In genomic region chr19:12974301-12975220, GRCh38 we compare ENCODE assay signal across 19 cellular contexts. TPM values are rescaled to one million over a fixed set of nuclear protein-coding genes. Genes with fewer than 3 reads are reported as not detected.
DNase-seq lines count a peak whose midpoint lies in the region; ATAC-seq and TF ChIP-seq lines count a peak whose summit lies in the region.
"Had no signal": no experiment of that assay in that cellular context is flagged by ENCODE, and none has a peak within 500 bp of the region (broad histone marks: within the 10 kb centered on the region; RNA-seq: fewer than 3 reads in every experiment).

No MANE protein-coding gene starts in this region.

- H3K27me3 ChIP-seq in right cardiac atrium (ENCODE audit: control insufficient read depth, insufficient read depth) (no peaks in the 10 kb centered on the region), osteoblast (ENCODE audit: insufficient read depth, low read length) (no peaks in the 10 kb centered on the region), transverse colon (no peaks in the 10 kb centered on the region)
- H3K27me3 ChIP-seq: heart right ventricle had no signal

- peak in 2 of 3 donors; percentile 34 to 57 for DNase-seq in right cardiac atrium
- no peak for DNase-seq in left ventricle myocardium superior
- DNase-seq in NCI-H1694 treated with DMSO at 0.1 percent for 48 hours (lab: John Stamatoyannopoulos, UW), result peak; percentile 72
- peak; percentile 85 for DNase-seq in cerebellar cortex (ENCODE audit: low spot score)
- DNase-seq in osteoblast (ENCODE audit: insufficient read length, low spot score, missing footprints), result peak; percentile 85
- DNase-seq in stimulated activated CD4-positive, alpha-beta T cell treated with anti-CD3 and anti-CD28 coated beads, Interleukin-4, amount 100 ng/mL, for 4 hours, result no peak
- no peak for DNase-seq in transverse colon
- no peak for DNase-seq in pons (ENCODE audit: low spot score)
- DNase-seq: activated CD4-positive, alpha-beta T cell treated with anti-CD3 and anti-CD28 coated beads, Interleukin-2, amount 10 ng/mL, durations not matched to agents 24 days and 14 days; activated naive CD4-positive, alpha-beta T cell treated with anti-CD3 and anti-CD28 coated beads, Interleukin-2, amount 10 ng/mL, durations not matched to agents 7 days and 5 days; activated T-cell treated with anti-CD3 and anti-CD28 coated beads for 4 hours; esophagus squamous epithelium; heart right ventricle; kidney glomerular epithelial cell; midbrain; NCI-H1105 treated with DMSO at 0.1 percent for 48 hours had no signal

- H3K4me1 ChIP-seq in right cardiac atrium (ENCODE audit: control insufficient read depth, insufficient read depth, low read length), result no peaks in the 10 kb centered on the region
- peaks cover 4% of the 10 kb centered on the region for H3K4me1 ChIP-seq in osteoblast (ENCODE audit: insufficient read depth, low read length)
- peaks cover 0 to 3% (median 0%) of the 10 kb centered on the region in 4 donors for H3K4me1 ChIP-seq in transverse colon

- TF ChIP-seq EP300 in transverse colon (IDR thresholded peaks at IDR 0.05; ENCODE audit: low read depth), result no peak

- 69% methylated on average over 19 of the region's 19 CpGs for WGBS in right cardiac atrium
- 52 to 66% methylated on average over 2 to 18 of the region's 19 CpGs for WGBS in transverse colon (ENCODE audit: low coverage in 1 of 2), 2 donors

- no peak for ATAC-seq in right cardiac atrium
- ATAC-seq in left ventricle myocardium superior, result no peak

- no peak overlapping the region for H2AFZ ChIP-seq in osteoblast (ENCODE audit: low read length)

- TF ChIP-seq POLR2A in transverse colon (IDR thresholded peaks at IDR 0.05), result no peak

- intact Hi-C loops in right cardiac atrium (cut with DNase I), result loop anchor here in 3 of 4 donors (5.0 to 10.0 kb wide), 5 partner anchors 288 to 618 kb away; no protein-coding TSS in a partner anchor
- intact Hi-C loops in left ventricle myocardium superior (cut with micrococcal nuclease), result loop anchor here (5.0 kb wide), 1 partner anchor 288 kb away; no protein-coding TSS in a partner anchor
- intact Hi-C loops in transverse colon (cut with DNase I; ENCODE audit: low total_unique reads), result loop anchor here (5.0 kb wide), 1 partner anchor 288 kb away; no protein-coding TSS in a partner anchor

- no peaks in the 10 kb centered on the region for H3K79me2 ChIP-seq in osteoblast (ENCODE audit: insufficient read depth, low read length)

- H3K27ac ChIP-seq in right cardiac atrium (ENCODE audit: low read length), result no peak overlapping the region
- H3K27ac ChIP-seq in osteoblast (ENCODE audit: low read depth, low read length), result no peak overlapping the region
- H3K27ac ChIP-seq in transverse colon, result no peak overlapping the region
- H3K27ac ChIP-seq: coronary artery had no signal

- in situ Hi-C loops in transverse colon (cut with MboI; ENCODE audit: low pct_ligation_motif_present in 1 of 4, low pct_unique_long_range_greater_than_20kb in 1 of 4, low sequenced_read_pairs in 3 of 4), result loop anchor here (5.0 to 25.0 kb wide), 5 partner anchors 113 to 290 kb away; no protein-coding TSS in a partner anchor

- no peaks in the 10 kb centered on the region for H3K36me3 ChIP-seq in osteoblast (ENCODE audit: insufficient read depth, low read length)
- H3K36me3 ChIP-seq in transverse colon, result no peaks in the 10 kb centered on the region
- H3K36me3 ChIP-seq: esophagus squamous epithelium, heart right ventricle had no signal

- H3K9me3 ChIP-seq in right cardiac atrium (ENCODE audit: control insufficient read depth, low read length) (no peaks in the 10 kb centered on the region), osteoblast (ENCODE audit: low read depth, low read length) (no peaks in the 10 kb centered on the region), transverse colon (no peaks in the 10 kb centered on the region)
- H3K9me3 ChIP-seq: esophagus squamous epithelium, heart right ventricle had no signal

- H3K4me3 ChIP-seq in right cardiac atrium (ENCODE audit: low read length), result no peak overlapping the region
- no peak overlapping the region for H3K4me3 ChIP-seq in osteoblast (ENCODE audit: insufficient read depth, low read length)
- no peak overlapping the region for H3K4me3 ChIP-seq in transverse colon
- H3K4me3 ChIP-seq: coronary artery, esophagus squamous epithelium, heart right ventricle had no signal

- no peaks in the 10 kb centered on the region for H4K20me1 ChIP-seq in osteoblast (ENCODE audit: insufficient read depth, low read length)

- H3K4me2 ChIP-seq in osteoblast (ENCODE audit: insufficient read depth, low read length), result no peak overlapping the region

- TF ChIP-seq CTCF in osteoblast (IDR thresholded peaks at IDR 0.05; ENCODE audit: extremely low read depth, low read depth, low read length) (no peak), transverse colon (IDR thresholded peaks at IDR 0.05) (no peak)

RNA-seq across cellular contexts. Expression of gene DAND5, which starts 5.2 kb away (rescaled TPM):
- 10 to 100 TPM in 2 of 4 donors, 1 to 10 TPM in 2; 5.0 to 13.8 (median 11.1) TPM for total RNA-seq in right cardiac atrium
- polyA plus RNA-seq in right cardiac atrium, result 7.0 TPM
- total RNA-seq in left ventricle myocardium superior, result 11.2 TPM
- not detected in 2 replicates for total RNA-seq in osteoblast
- total RNA-seq in transverse colon, result under 1 TPM in 2 of 4 donors, not detected in 2; 0.27 to 0.32 TPM
- total RNA-seq: activated CD4-positive, alpha-beta T cell treated with anti-CD3 and anti-CD28 coated beads, Interleukin-2, amount 10 ng/mL, durations not matched to agents 24 days and 14 days; esophagus squamous epithelium; SK-MEL-5; subcutaneous adipose tissue had no signal

RNA-seq across cellular contexts. Expression of gene GADD45GIP1, which starts 17.5 kb away (rescaled TPM):
- total RNA-seq in right cardiac atrium (10 to 100 TPM; 24.3 to 33.2 (median 29.1) TPM), left ventricle myocardium superior (28.7 TPM), osteoblast (15.2 and 16.8 TPM in 2 replicates), transverse colon (10 to 100 TPM; 28.6 to 55.0 (median 33.6) TPM)
- polyA plus RNA-seq in right cardiac atrium, result 64.5 TPM

RNA-seq across cellular contexts. Expression of gene NFIX, which starts 20.7 kb away (rescaled TPM):
- total RNA-seq in right cardiac atrium (100 to 1,000 TPM; 123 to 168 (median 156) TPM), left ventricle myocardium superior (171 TPM), osteoblast (114 and 122 TPM in 2 replicates), transverse colon (10 to 100 TPM; 25.4 to 53.1 (median 29.3) TPM)
- 67.4 TPM for polyA plus RNA-seq in right cardiac atrium

RNA-seq across cellular contexts. Expression of gene RAD23A, which starts 28.9 kb away (rescaled TPM):
- total RNA-seq in right cardiac atrium (100 to 1,000 TPM; 127 to 137 (median 133) TPM), left ventricle myocardium superior (188 TPM), osteoblast (80.2 and 84.0 TPM in 2 replicates), transverse colon (10 to 100 TPM; 57.9 to 87.9 (median 75.9) TPM)
- polyA plus RNA-seq in right cardiac atrium, result 122 TPM

RNA-seq across cellular contexts. Expression of gene CALR, which starts 36.2 kb away (rescaled TPM):
- total RNA-seq in right cardiac atrium (100 to 1,000 TPM; 314 to 703 (median 631) TPM), left ventricle myocardium superior (422 TPM), osteoblast (1,685 and 1,980 TPM in 2 replicates), transverse colon (100 to 1,000 TPM; 181 to 444 (median 317) TPM)
- polyA plus RNA-seq in right cardiac atrium, result 374 TPM

Comparison
In these comparisons a context has a peak if more than half of its experiments do, and no peak if none do; other contexts are left out.
1. DNase-seq: peak in right cardiac atrium (2 of 3), NCI-H1694 treated with DMSO at 0.1 percent for 48 hours (single experiment), cerebellar cortex (single experiment) and osteoblast (single experiment); none in left ventricle myocardium superior (single experiment), stimulated activated CD4-positive, alpha-beta T cell treated with anti-CD3 and anti-CD28 coated beads, Interleukin-4, amount 100 ng/mL, for 4 hours (0 of 2), transverse colon (single experiment) and pons (single experiment).